ENCODE assay signal across 1 cellular context in the genomic region with DNA sequence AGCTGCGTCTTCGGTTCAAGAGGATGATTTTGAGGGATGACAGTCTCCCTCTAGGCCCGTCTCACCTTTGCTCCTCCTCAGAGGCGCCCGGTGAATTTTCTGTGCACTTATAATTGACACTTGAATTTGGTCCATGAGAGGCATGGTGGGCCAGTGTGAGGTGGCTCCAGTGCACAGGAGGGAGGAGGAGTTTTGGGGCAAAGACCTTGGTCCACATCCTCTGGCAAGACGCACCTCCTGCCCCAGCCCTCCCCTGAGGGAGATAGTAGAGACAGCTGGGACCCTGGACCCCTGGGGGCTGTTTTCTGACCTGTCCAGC.
TF ChIP-seq lines count a peak whose summit lies in the region.

No MANE protein-coding gene starts in this region.

TF ChIP-seq in GM23338, 12 proteins besides CTCF, POLR2A, EP300 and RAD21 (continued from another document):
- TF ChIP-seq, protein P1, sequence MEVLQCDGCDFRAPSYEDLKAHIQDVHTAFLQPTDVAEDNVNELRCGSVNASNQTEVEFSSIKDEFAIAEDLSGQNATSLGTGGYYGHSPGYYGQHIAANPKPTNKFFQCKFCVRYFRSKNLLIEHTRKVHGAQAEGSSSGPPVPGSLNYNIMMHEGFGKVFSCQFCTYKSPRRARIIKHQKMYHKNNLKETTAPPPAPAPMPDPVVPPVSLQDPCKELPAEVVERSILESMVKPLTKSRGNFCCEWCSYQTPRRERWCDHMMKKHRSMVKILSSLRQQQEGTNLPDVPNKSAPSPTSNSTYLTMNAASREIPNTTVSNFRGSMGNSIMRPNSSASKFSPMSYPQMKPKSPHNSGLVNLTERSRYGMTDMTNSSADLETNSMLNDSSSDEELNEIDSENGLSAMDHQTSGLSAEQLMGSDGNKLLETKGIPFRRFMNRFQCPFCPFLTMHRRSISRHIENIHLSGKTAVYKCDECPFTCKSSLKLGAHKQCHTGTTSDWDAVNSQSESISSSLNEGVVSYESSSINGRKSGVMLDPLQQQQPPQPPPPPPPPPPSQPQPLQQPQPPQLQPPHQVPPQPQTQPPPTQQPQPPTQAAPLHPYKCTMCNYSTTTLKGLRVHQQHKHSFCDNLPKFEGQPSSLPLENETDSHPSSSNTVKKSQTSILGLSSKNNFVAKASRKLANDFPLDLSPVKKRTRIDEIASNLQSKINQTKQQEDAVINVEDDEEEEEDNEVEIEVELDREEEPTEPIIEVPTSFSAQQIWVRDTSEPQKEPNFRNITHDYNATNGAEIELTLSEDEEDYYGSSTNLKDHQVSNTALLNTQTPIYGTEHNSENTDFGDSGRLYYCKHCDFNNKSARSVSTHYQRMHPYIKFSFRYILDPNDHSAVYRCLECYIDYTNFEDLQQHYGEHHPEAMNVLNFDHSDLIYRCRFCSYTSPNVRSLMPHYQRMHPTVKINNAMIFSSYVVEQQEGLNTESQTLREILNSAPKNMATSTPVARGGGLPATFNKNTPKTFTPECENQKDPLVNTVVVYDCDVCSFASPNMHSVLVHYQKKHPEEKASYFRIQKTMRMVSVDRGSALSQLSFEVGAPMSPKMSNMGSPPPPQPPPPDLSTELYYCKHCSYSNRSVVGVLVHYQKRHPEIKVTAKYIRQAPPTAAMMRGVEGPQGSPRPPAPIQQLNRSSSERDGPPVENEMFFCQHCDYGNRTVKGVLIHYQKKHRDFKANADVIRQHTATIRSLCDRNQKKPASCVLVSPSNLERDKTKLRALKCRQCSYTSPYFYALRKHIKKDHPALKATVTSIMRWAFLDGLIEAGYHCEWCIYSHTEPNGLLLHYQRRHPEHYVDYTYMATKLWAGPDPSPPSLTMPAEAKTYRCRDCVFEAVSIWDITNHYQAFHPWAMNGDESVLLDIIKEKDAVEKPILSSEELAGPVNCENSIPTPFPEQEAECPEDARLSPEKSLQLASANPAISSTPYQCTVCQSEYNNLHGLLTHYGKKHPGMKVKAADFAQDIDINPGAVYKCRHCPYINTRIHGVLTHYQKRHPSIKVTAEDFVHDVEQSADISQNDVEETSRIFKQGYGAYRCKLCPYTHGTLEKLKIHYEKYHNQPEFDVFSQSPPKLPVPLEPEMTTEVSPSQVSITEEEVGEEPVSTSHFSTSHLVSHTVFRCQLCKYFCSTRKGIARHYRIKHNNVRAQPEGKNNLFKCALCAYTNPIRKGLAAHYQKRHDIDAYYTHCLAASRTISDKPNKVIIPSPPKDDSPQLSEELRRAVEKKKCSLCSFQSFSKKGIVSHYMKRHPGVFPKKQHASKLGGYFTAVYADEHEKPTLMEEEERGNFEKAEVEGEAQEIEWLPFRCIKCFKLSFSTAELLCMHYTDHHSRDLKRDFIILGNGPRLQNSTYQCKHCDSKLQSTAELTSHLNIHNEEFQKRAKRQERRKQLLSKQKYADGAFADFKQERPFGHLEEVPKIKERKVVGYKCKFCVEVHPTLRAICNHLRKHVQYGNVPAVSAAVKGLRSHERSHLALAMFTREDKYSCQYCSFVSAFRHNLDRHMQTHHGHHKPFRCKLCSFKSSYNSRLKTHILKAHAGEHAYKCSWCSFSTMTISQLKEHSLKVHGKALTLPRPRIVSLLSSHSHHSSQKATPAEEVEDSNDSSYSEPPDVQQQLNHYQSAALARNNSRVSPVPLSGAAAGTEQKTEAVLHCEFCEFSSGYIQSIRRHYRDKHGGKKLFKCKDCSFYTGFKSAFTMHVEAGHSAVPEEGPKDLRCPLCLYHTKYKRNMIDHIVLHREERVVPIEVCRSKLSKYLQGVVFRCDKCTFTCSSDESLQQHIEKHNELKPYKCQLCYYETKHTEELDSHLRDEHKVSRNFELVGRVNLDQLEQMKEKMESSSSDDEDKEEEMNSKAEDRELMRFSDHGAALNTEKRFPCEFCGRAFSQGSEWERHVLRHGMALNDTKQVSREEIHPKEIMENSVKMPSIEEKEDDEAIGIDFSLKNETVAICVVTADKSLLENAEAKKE (CRISPR knock-in tag; IDR thresholded peaks at IDR 0.05), result no peak
- TF ChIP-seq ETS1 (IDR thresholded peaks at IDR 0.05) (no peak), STAT1 (IDR thresholded peaks at IDR 0.05; ENCODE audit: unreplicated experiment) (no peak), ZNF331 (CRISPR knock-in tag; IDR thresholded peaks at IDR 0.05; ENCODE audit: low read depth) (no peak), EZH2 (IDR thresholded peaks at IDR 0.05; ENCODE audit: low read depth, unreplicated experiment) (no peak), POLR2AphosphoS5 (IDR thresholded peaks at IDR 0.05; ENCODE audit: low read depth) (no peak), CREB1 (CRISPR knock-in tag; IDR thresholded peaks at IDR 0.05; ENCODE audit: low read depth) (no peak), NANOG (IDR thresholded peaks at IDR 0.05; ENCODE audit: borderline replicate concordance) (no peak), ZNF114 (CRISPR knock-in tag; IDR thresholded peaks at IDR 0.05) (no peak), JUNB (IDR thresholded peaks at IDR 0.05; ENCODE audit: unreplicated experiment) (no peak)
- TF ChIP-seq, protein P2, sequence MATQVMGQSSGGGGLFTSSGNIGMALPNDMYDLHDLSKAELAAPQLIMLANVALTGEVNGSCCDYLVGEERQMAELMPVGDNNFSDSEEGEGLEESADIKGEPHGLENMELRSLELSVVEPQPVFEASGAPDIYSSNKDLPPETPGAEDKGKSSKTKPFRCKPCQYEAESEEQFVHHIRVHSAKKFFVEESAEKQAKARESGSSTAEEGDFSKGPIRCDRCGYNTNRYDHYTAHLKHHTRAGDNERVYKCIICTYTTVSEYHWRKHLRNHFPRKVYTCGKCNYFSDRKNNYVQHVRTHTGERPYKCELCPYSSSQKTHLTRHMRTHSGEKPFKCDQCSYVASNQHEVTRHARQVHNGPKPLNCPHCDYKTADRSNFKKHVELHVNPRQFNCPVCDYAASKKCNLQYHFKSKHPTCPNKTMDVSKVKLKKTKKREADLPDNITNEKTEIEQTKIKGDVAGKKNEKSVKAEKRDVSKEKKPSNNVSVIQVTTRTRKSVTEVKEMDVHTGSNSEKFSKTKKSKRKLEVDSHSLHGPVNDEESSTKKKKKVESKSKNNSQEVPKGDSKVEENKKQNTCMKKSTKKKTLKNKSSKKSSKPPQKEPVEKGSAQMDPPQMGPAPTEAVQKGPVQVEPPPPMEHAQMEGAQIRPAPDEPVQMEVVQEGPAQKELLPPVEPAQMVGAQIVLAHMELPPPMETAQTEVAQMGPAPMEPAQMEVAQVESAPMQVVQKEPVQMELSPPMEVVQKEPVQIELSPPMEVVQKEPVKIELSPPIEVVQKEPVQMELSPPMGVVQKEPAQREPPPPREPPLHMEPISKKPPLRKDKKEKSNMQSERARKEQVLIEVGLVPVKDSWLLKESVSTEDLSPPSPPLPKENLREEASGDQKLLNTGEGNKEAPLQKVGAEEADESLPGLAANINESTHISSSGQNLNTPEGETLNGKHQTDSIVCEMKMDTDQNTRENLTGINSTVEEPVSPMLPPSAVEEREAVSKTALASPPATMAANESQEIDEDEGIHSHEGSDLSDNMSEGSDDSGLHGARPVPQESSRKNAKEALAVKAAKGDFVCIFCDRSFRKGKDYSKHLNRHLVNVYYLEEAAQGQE (IDR thresholded peaks at IDR 0.05; ENCODE audit: unreplicated experiment), result no peak
